In genomic region chr3:140117111-140117526, GRCh38 we compare ENCODE assay signal across 1 cellular context.
TF ChIP-seq lines count a peak whose summit lies in the region.

No MANE protein-coding gene starts in this region.

TF ChIP-seq in GM23338, 12 proteins besides CTCF, POLR2A, EP300 and RAD21 (continued from another document):
- TF ChIP-seq REST (IDR thresholded peaks at IDR 0.05; ENCODE audit: unreplicated experiment) (no peak), STAT1 (IDR thresholded peaks at IDR 0.05; ENCODE audit: unreplicated experiment) (no peak)
